ENCODE assay signal across 8 cellular contexts in genomic region chr6:28923318-28924102, GRCh38. TPM values are rescaled to one million over a fixed set of nuclear protein-coding genes. Genes with fewer than 3 reads are reported as not detected.
A peak's percentile ranks its signal among the peaks of the same experiment; 100 is the strongest.
DNase-seq lines count a peak whose midpoint lies in the region; ATAC-seq, FAIRE-seq and TF ChIP-seq lines count a peak whose summit lies in the region.

TRIM27 (minus strand) TSS chr6:28923985; CDS start chr6:28923632, 353 bp downstream.

- peaks cover 10% of the 10 kb centered on the region for H3K4me1 ChIP-seq in keratinocyte (ENCODE audit: control insufficient read depth, extremely low read depth, insufficient read depth, low read length)

- H3K27me3 ChIP-seq in AG04450 (ENCODE audit: control insufficient read depth, insufficient read depth, low read length): no peaks in the 10 kb centered on the region
- no peaks in the 10 kb centered on the region for H3K27me3 ChIP-seq in keratinocyte (ENCODE audit: control insufficient read depth, extremely low read depth, insufficient read depth, low read length)

- POLR2A ChIA-PET in AG04450 (lab: Yijun Ruan, JAX): interaction anchor here (0.8 to 3.7 kb wide), 12 partner anchors 9 to 1031 kb away, joined by 3 to 30 read pairs (median 4); a partner anchor contains a TSS

- peaks cover 5% of the 10 kb centered on the region for H3K9me1 ChIP-seq in keratinocyte (ENCODE audit: control insufficient read depth, extremely low read depth, insufficient read depth, low read length)

- ATAC-seq in GM18858 (IDR thresholded peaks at IDR 0.05; ENCODE audit: unreplicated experiment) (peak; percentile 74), HG03064 (IDR thresholded peaks at IDR 0.05; ENCODE audit: low read depth, unreplicated experiment) (peak; percentile 83)

- H3K9ac ChIP-seq in keratinocyte (ENCODE audit: control insufficient read depth, extremely low read depth, insufficient read depth, low read length): peak within 1 kb of the TSS; percentile 90

- CTCF ChIA-PET in AG04450 (lab: Charles Lee): interaction anchor here (0.7 to 1.5 kb wide), 7 partner anchors 10 to 93 kb away, joined by 3 to 8 read pairs (median 5); no protein-coding TSS in a partner anchor

- dilution Hi-C loops in keratinocyte (cut with MboI; ENCODE audit: extremely low pct_ligation_motif_present, low sequenced_read_pairs): no loop called here

- H3K9me3 ChIP-seq in AG04450 (ENCODE audit: control insufficient read depth, insufficient read depth, low read length): peaks cover 4% of the 10 kb centered on the region; the same call in 1 of the 2 replicates
- no peaks in the 10 kb centered on the region for H3K9me3 ChIP-seq in keratinocyte (ENCODE audit: control insufficient read depth, low read depth, low read length)

- H3K79me2 ChIP-seq in keratinocyte (ENCODE audit: control insufficient read depth, insufficient read depth, low read length): peaks cover 43% of the 10 kb centered on the region

- peak within 1 kb of the TSS; percentile 89 for H2AFZ ChIP-seq in keratinocyte (ENCODE audit: control insufficient read depth, low read length)

- peaks cover 17 to 23% of the 10 kb centered on the region in 2 experiments for H3K36me3 ChIP-seq in keratinocyte (ENCODE audit: control insufficient read depth in 2 of 2, extremely low read depth in 1 of 2, insufficient read depth in 2 of 2, low read length in 2 of 2)

- H3K27ac ChIP-seq in AG04450 (ENCODE audit: low read depth, low read length) (peak within 1 kb of the TSS; percentile 80), keratinocyte (ENCODE audit: control insufficient read depth, insufficient read depth, low read length) (peak within 1 kb of the TSS; percentile 96)

- H3K4me3 ChIP-seq in AG04450 (ENCODE audit: low read depth, low read length) (peak within 1 kb of the TSS; percentile 97), keratinocyte (ENCODE audit: control insufficient read depth in 2 of 3, extremely low read depth in 1 of 3, insufficient read depth in 2 of 3, low read depth in 1 of 3, low read length in 3 of 3) (peak within 1 kb of the TSS; percentile 86 to 99 (median 90))

- peak; percentile 37 for DNase-seq in AG04450 (ENCODE audit: low read depth, low spot score)
- DNase-seq in NCI-H2196 treated with DMSO at 0.1 percent for 48 hours (lab: John Stamatoyannopoulos, UW; ENCODE audit: unreplicated experiment): peak; percentile 83
- peak; percentile 61 to 72 (median 67) for DNase-seq in activated CD4-positive, CD25-positive, alpha-beta regulatory T cell (lab: John Stamatoyannopoulos, UW)
- DNase-seq in cerebellar cortex (ENCODE audit: low spot score): peak; percentile 93
- no peak for DNase-seq in keratinocyte (ENCODE audit: low read depth, low spot score)
- DNase-seq in stimulated activated CD4-positive, alpha-beta T cell treated with anti-CD3 and anti-CD28 coated beads, Interleukin-15, amount 100 ng/mL, for 1 hour (ENCODE audit: low read depth in 1 of 2, low spot score in 1 of 2): peak; percentile 58 to 77

- TF ChIP-seq CTCF in AG04450 (IDR thresholded peaks at IDR 0.05; ENCODE audit: low read depth, low read length) (no peak), keratinocyte (optimal IDR thresholded peaks at IDR 0.05 in 1 of 3, IDR thresholded peaks at IDR 0.05 in 1 of 3, conservative IDR thresholded peaks at IDR 0.05 in 1 of 3; ENCODE audit: extremely low read depth in 1 of 3, insufficient read depth in 2 of 3, low read length in 3 of 3) (no peak)

- peaks cover 12% of the 10 kb centered on the region for H4K20me1 ChIP-seq in keratinocyte (ENCODE audit: control insufficient read depth, extremely low read depth, insufficient read depth, low read length)

- H3K4me2 ChIP-seq in keratinocyte (ENCODE audit: control insufficient read depth, extremely low read depth, insufficient read depth, low read depth, low read length): peak within 1 kb of the TSS; percentile 98

- no peak for FAIRE-seq in keratinocyte (lab: Jason Lieb, UNC)

RNA-seq across cellular contexts. Expression of gene TRIM27, which starts in this region (rescaled TPM):
- polyA plus RNA-seq in AG04450 (2011; rRNA removed) (62.0 and 73.8 TPM in 2 replicates), keratinocyte (43.5 to 49.2 TPM (median 47.3 TPM) in 3 replicates)
- polyA minus RNA-seq in AG04450 (2011; rRNA and poly(A)+ RNA removed): 89.7 and 93.0 TPM in 2 replicates
- 5.5 TPM for polyA plus RNA-seq in keratinocyte (2011; ENCODE audit: low read depth)
- 30.1 and 42.0 TPM in 2 replicates for polyA plus RNA-seq in keratinocyte (2011; cell fraction: cytosol; rRNA removed)
- 74.0 and 75.2 TPM in 2 replicates for polyA plus RNA-seq in keratinocyte (2011; cell fraction: nucleus; rRNA removed)
- 21.2 and 34.1 TPM in 2 replicates for polyA plus RNA-seq in keratinocyte (2012; ENCODE audit: low replicate concordance)
- 32.3 to 57.3 TPM (median 52.7 TPM) in 3 replicates for polyA minus RNA-seq in keratinocyte
- polyA minus RNA-seq in keratinocyte (2011; cell fraction: cytosol; rRNA and poly(A)+ RNA removed): 51.0 TPM
- polyA minus RNA-seq in keratinocyte (2011; cell fraction: nucleus; rRNA and poly(A)+ RNA removed): 33.6 and 36.6 TPM in 2 replicates
